34 cellular contexts compared by ENCODE assay signal in the genomic region with DNA sequence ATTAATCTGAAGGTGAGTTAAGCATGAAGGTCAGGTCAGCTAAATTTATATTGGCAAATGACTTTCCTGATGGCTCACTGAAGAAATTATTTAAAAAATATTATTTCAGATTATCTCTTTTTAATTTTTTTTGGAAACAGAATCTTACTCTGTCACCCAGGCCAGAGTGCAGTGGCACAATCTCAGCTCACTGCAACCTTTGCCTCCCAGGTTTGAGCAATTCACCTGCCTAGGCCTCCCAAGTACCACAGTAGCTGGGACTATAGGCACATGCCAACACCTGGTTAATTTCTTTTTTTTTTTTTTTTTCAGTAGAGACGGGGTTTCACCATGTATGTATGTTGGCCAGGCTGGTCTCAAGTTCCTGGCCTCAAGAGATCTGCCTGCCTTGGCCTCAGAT.
"Had no signal": no experiment of that assay in that cellular context is flagged by ENCODE, and none has a peak within 500 bp of the region (broad histone marks: within the 10 kb centered on the region; RNA-seq: fewer than 3 reads in every experiment).

No MANE protein-coding gene starts in this region.

- H3K27ac ChIP-seq: adrenal gland, body of pancreas, brain microvascular endothelial cell, breast epithelium, VCaP had no signal

- H3K4me3 ChIP-seq: adrenal gland, body of pancreas, breast epithelium had no signal

- ATAC-seq: activated CD8-positive, alpha-beta T cell treated with anti-CD3 and anti-CD28 coated beads for 36 hours; activated naive CD4-positive, alpha-beta T cell treated with anti-CD3 and anti-CD28 coated beads, Interleukin-2, amount 50 U/mL, for 72 hours; activated T-cell treated with anti-CD3 and anti-CD28 coated beads, Interleukin-2, amount 50 U/mL, for 4 hours; activated T-cell treated with anti-CD3 and anti-CD28 coated beads, Interleukin-2, amount 50 U/mL, for 72 hours; activated T-helper 17 cell treated with anti-CD3 and anti-CD28 coated beads, Interleukin-2, amount 50 U/mL, for 72 hours; body of pancreas had no signal

- H3K27me3 ChIP-seq: adrenal gland, body of pancreas, brain microvascular endothelial cell, breast epithelium had no signal

- H3K36me3 ChIP-seq: adrenal gland, brain microvascular endothelial cell, breast epithelium had no signal

- H3K4me1 ChIP-seq: adrenal gland, body of pancreas, breast epithelium had no signal

- FAIRE-seq: astrocyte, TTC549 had no signal

- H3K9me3 ChIP-seq: adrenal gland, body of pancreas had no signal

- DNase-seq: activated B cell treated with CpG ODN at 0.5 μM for 24 hours; activated CD4-positive, alpha-beta memory T cell treated with anti-CD3 and anti-CD28 coated beads for 36 hours; activated CD4-positive, alpha-beta T cell treated with anti-CD3 and anti-CD28 coated beads for 4 hours; activated CD4-positive, alpha-beta T cell treated with anti-CD3 and anti-CD28 coated beads, Interleukin-2, amount 10 ng/mL, durations not matched to agents 24 days and 14 days; activated CD4-positive, alpha-beta T cell treated with anti-CD3 and anti-CD28 coated beads, Interleukin-2, amount 50 U/mL, for 1 hour; activated CD4-positive, alpha-beta T cell treated with anti-CD3 and anti-CD28 coated beads, Interleukin-2, amount 50 U/mL, for 4 hours; activated CD4-positive, CD25-positive, alpha-beta regulatory T cell treated with anti-CD3 and anti-CD28 coated beads, Interleukin-2, amount 50 U/mL, for 72 hours; activated CD8-positive, alpha-beta memory T cell treated with anti-CD3 and anti-CD28 coated beads, Interleukin-2, amount 50 U/mL, for 4 hours; activated CD8-positive, alpha-beta T cell treated with anti-CD3 and anti-CD28 coated beads for 36 hours; activated effector memory CD4-positive, alpha-beta T cell treated with anti-CD3 and anti-CD28 coated beads, Interleukin-2, amount 50 U/mL, for 16 hours; activated gamma-delta T cell treated with Interleukin-2 at 50 U/mL for 16 hours; activated naive CD4-positive, alpha-beta T cell; activated naive CD4-positive, alpha-beta T cell treated with anti-CD3 and anti-CD28 coated beads for 36 hours; activated naive CD4-positive, alpha-beta T cell treated with anti-CD3 and anti-CD28 coated beads, Interleukin-2, amount 50 U/mL, for 16 hours; activated naive CD8-positive, alpha-beta T cell treated with anti-CD3 and anti-CD28 coated beads for 36 hours; activated T-cell treated with anti-CD3 and anti-CD28 coated beads for 4 hours; activated T-cell treated with anti-CD3 and anti-CD28 coated beads, Interleukin-2, amount 50 U/mL, for 1 hour; activated T-cell treated with anti-CD3 and anti-CD28 coated beads, Interleukin-2, amount 50 U/mL, for 4 hours; activated T-cell treated with anti-CD3 and anti-CD28 coated beads, Interleukin-2, amount 50 U/mL, for 72 hours; adrenal gland; amniotic stem cell; aorta; body of pancreas; brain microvascular endothelial cell; central memory CD4-positive, alpha-beta T cell; T-helper 1 cell; T-helper 2 cell; T-helper 9 cell had no signal
